Comparison of ENCODE assay signal across 26 cellular contexts in the genomic region with DNA sequence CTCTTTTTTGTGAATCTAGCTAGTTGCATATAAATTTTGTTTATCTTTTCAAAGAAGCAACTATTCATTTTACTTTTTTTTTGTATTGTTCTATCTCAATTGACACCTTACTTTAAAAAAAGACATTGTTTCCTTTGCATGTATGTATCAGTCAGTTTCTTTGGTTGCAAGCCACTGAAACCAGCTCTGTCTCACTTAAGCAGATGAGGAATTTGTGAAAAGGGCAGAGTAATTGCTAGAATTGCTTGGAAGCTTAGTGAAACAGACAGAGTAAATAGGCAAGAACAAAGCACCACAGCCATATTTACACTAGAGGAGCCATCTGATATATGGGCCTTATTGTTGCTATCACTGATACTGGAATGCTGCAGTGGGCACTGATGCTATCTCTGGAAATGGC.
DNase-seq lines count a peak whose midpoint lies in the region; ATAC-seq, FAIRE-seq and TF ChIP-seq lines count a peak whose summit lies in the region.
"Had no signal": no experiment of that assay in that cellular context is flagged by ENCODE, and none has a peak within 500 bp of the region (broad histone marks: within the 10 kb centered on the region; RNA-seq: fewer than 3 reads in every experiment).

No MANE protein-coding gene starts in this region.

- TF ChIP-seq POLR2A in GM12891 (IDR thresholded peaks at IDR 0.05; ENCODE audit: low read depth, low read length), result no peak
- TF ChIP-seq POLR2A in GM12878 (IDR thresholded peaks at IDR 0.05; ENCODE audit: low read depth, low read length), result no peak

- H3K4me3 Mint-ChIP-seq in neural progenitor cell (no peak overlapping the region), type B pancreatic cell (no peak overlapping the region)
- H3K4me3 Mint-ChIP-seq: CD14-positive monocyte; CD4-positive, alpha-beta memory T cell; HFFc6 had no signal

- H3K27me3 Mint-ChIP-seq in neural progenitor cell (ENCODE audit: insufficient read depth, low read depth), result no peaks in the 10 kb centered on the region
- H3K27me3 Mint-ChIP-seq in type B pancreatic cell, result no peaks in the 10 kb centered on the region

- H3K9me3 Mint-ChIP-seq in neural progenitor cell (peaks cover 5% of the 10 kb centered on the region), type B pancreatic cell (no peaks in the 10 kb centered on the region)
- H3K9me3 Mint-ChIP-seq: HFFc6 had no signal

- H3K79me2 ChIP-seq in GM12878 (ENCODE audit: control insufficient read depth, insufficient read depth, low read length), result no peaks in the 10 kb centered on the region
- no peaks in the 10 kb centered on the region for H3K79me2 ChIP-seq in neural progenitor cell (ENCODE audit: low read depth)

- no peak overlapping the region for H3K4me2 ChIP-seq in GM12878 (ENCODE audit: control insufficient read depth, insufficient read depth)
- H3K4me2 ChIP-seq in neural progenitor cell, result no peak overlapping the region
- H3K4me2 ChIP-seq: A549; BLaER1 treated with 17β-estradiol and CSF1 and Interleukin-3, amounts not matched to agents 10 nM and 100 nM had no signal

- TF ChIP-seq CTCF in LNCaP clone FGC (IDR thresholded peaks at IDR 0.05; ENCODE audit: control insufficient read depth, extremely low read depth, insufficient read depth), result no peak
- TF ChIP-seq CTCF in GM12878 (IDR thresholded peaks at IDR 0.05 in 2 of 3, conservative IDR thresholded peaks at IDR 0.05 in 1 of 3; ENCODE audit: control insufficient read depth in 2 of 3, extremely low read depth in 1 of 3, insufficient read depth in 1 of 3, low read depth in 3 of 3, low read length in 3 of 3), result no peak
- TF ChIP-seq CTCF in neural progenitor cell (IDR thresholded peaks at IDR 0.05), result no peak
- no peak for TF ChIP-seq CTCF in type B pancreatic cell (conservative IDR thresholded peaks at IDR 0.05)

- no peak for TF ChIP-seq RAD21 in GM12878 (IDR thresholded peaks at IDR 0.05; ENCODE audit: insufficient read depth, low read depth, low read length)

- intact Hi-C loops in GM12878 (cut with micrococcal nuclease; ENCODE audit: unreplicated experiment), result no loop called here
- intact Hi-C loops in left cardiac atrium (cut with DNase I), result no loop called here

- no peak overlapping the region for H2AFZ ChIP-seq in GM12878 (ENCODE audit: control insufficient read depth, low read depth, low read length)
- no peak overlapping the region for H2AFZ ChIP-seq in neural progenitor cell (replicated peaks)

- H3K4me3 ChIP-seq in LNCaP clone FGC (ENCODE audit: low read depth, low read length) (no peak overlapping the region), GM12878 (no peak overlapping the region), neural progenitor cell (no peak overlapping the region)
- H3K4me3 ChIP-seq: A549; BLaER1 treated with 17β-estradiol and CSF1 and Interleukin-3, amounts not matched to agents 10 nM and 100 nM; HAP-1 had no signal

- H3K4me1 ChIP-seq in GM12878 (ENCODE audit: control insufficient read depth, insufficient read depth, low read length), result 0 out of 2 replicates have a peak, but pooled peaks cover 3% of the 10 kb centered on the region
- no peaks in the 10 kb centered on the region for H3K4me1 ChIP-seq in neural progenitor cell
- H3K4me1 ChIP-seq: A549; BE2C; BLaER1 treated with 17β-estradiol and CSF1 and Interleukin-3, amounts not matched to agents 10 nM and 100 nM; HAP-1 had no signal

- H4K20me1 ChIP-seq in GM12878 (ENCODE audit: control insufficient read depth, insufficient read depth) (no peaks in the 10 kb centered on the region), neural progenitor cell (ENCODE audit: low read depth) (no peaks in the 10 kb centered on the region)
- H4K20me1 ChIP-seq: BLaER1 treated with 17β-estradiol and CSF1 and Interleukin-3, amounts not matched to agents 10 nM and 100 nM had no signal

- H3F3A ChIP-seq in neural progenitor cell (ENCODE audit: low read depth), result no peaks in the 10 kb centered on the region

- H3K9me3 ChIP-seq in GM12878 (replicated peaks; ENCODE audit: control insufficient read depth, insufficient read depth, low read length), result no peaks in the 10 kb centered on the region; the same call in 2 of the 3 replicates
- H3K9me3 ChIP-seq in neural progenitor cell (ENCODE audit: low read depth), result peaks cover 4% of the 10 kb centered on the region
- H3K9me3 ChIP-seq: A549; BE2C; BLaER1 treated with 17β-estradiol and CSF1 and Interleukin-3, amounts not matched to agents 10 nM and 100 nM; HAP-1 had no signal

- H3K27ac ChIP-seq in GM12878 (ENCODE audit: control insufficient read depth, insufficient read depth) (no peak overlapping the region), neural progenitor cell (no peak overlapping the region)
- H3K27ac ChIP-seq: A549; BLaER1 treated with 17β-estradiol and CSF1 and Interleukin-3, amounts not matched to agents 10 nM and 100 nM had no signal

- ATAC-seq in GM12878, result peak; percentile 59
- ATAC-seq in HG03175 (IDR thresholded peaks at IDR 0.05; ENCODE audit: unreplicated experiment), result no peak
- no peak for ATAC-seq in left cardiac atrium
- ATAC-seq: A549 had no signal

- SMC1A ChIA-PET in GM12878 (lab: Charles Lee; ENCODE audit: uncharacterized antibody, unreplicated experiment), result no interaction called here

- FAIRE-seq in GM12891 (lab: Jason Lieb, UNC), result peak; percentile 77
- FAIRE-seq in GM12878 (lab: Jason Lieb, UNC), result no peak
- FAIRE-seq: A549, GM18507, H54 had no signal

- no peak for TF ChIP-seq EP300 in GM12878 (IDR thresholded peaks at IDR 0.05; ENCODE audit: borderline replicate concordance in 1 of 2, control insufficient read depth in 1 of 2, low read depth in 2 of 2, low read length in 2 of 2)

- RAD21 ChIA-PET in GM12878 (lab: Charles Lee; ENCODE audit: unreplicated experiment), result interaction anchor here (0.6 kb wide), 1 partner anchor 112 kb away, joined by 3 read pairs; no protein-coding TSS in a partner anchor

- no peak overlapping the region for H3K27ac Mint-ChIP-seq in neural progenitor cell
- H3K27ac Mint-ChIP-seq in type B pancreatic cell, result no peak overlapping the region
- H3K27ac Mint-ChIP-seq: CD14-positive monocyte; CD4-positive, alpha-beta memory T cell; HFFc6 had no signal

- in situ Hi-C loops in GM12878 (cut with MboI), result no loop called here

- H3K36me3 Mint-ChIP-seq in neural progenitor cell (no peaks in the 10 kb centered on the region), type B pancreatic cell (no peaks in the 10 kb centered on the region)
- H3K36me3 Mint-ChIP-seq: CD14-positive monocyte had no signal

- DNase-seq in GM12891 (ENCODE audit: insufficient read length, low spot score) (no peak), LNCaP clone FGC (ENCODE audit: low read depth) (peak; percentile 45), GM12878 (ENCODE audit: low read depth, low spot score) (no peak), neural progenitor cell (ENCODE audit: low spot score) (peak; percentile 3), NOMO-1 treated with DMSO at 0.1 percent for 48 hours (lab: John Stamatoyannopoulos, UW; ENCODE audit: unreplicated experiment) (no peak), left cardiac atrium (no peak), type B pancreatic cell (ENCODE audit: extremely low spot score, unreplicated experiment) (no peak)
- DNase-seq: 8988T; ACHN; AML-193; BE2C; Calu3; CD4-positive, alpha-beta memory T cell; COR-L47; DMS53; DMS79 treated with DMSO at 0.1 percent for 48 hours; GF-D8; GOT3; HFFc6 had no signal

- CTCF ChIA-PET in GM12878 (lab: Yijun Ruan, JAX), result no interaction called here

- H3K36me3 ChIP-seq in GM12878 (ENCODE audit: control insufficient read depth in 2 of 2, insufficient read depth in 2 of 2, low read length in 1 of 2) (no peaks in the 10 kb centered on the region), neural progenitor cell (no peaks in the 10 kb centered on the region)
- H3K36me3 ChIP-seq: BE2C; BLaER1 treated with 17β-estradiol and CSF1 and Interleukin-3, amounts not matched to agents 10 nM and 100 nM; HAP-1 had no signal

- H3K4me1 Mint-ChIP-seq in neural progenitor cell (no peaks in the 10 kb centered on the region), type B pancreatic cell (ENCODE audit: unreplicated experiment) (no peaks in the 10 kb centered on the region)
- H3K4me1 Mint-ChIP-seq: CD14-positive monocyte had no signal

- H3K27me3 ChIP-seq in GM12878 (replicated peaks in 1 of 2; ENCODE audit: control insufficient read depth in 2 of 2, insufficient read depth in 2 of 2, low read length in 1 of 2) (no peaks in the 10 kb centered on the region), neural progenitor cell (no peaks in the 10 kb centered on the region)
- H3K27me3 ChIP-seq: BE2C had no signal

- no peak overlapping the region for H3K9ac ChIP-seq in GM12878 (ENCODE audit: control insufficient read depth, insufficient read depth, low read length)
- no peak overlapping the region for H3K9ac ChIP-seq in neural progenitor cell
- H3K9ac ChIP-seq: BLaER1 treated with 17β-estradiol and CSF1 and Interleukin-3, amounts not matched to agents 10 nM and 100 nM had no signal

- POLR2A ChIA-PET in GM12878 (lab: Charles Lee), result interaction anchor here (0.6 kb wide), 2 partner anchors 76 to 271 kb away, joined by 4 read pairs; no protein-coding TSS in a partner anchor

- BruUV-seq in GM12878 (replicated peaks; lab: Mats Ljungman, UMichigan), result no TSS peak

TF ChIP-seq in GM12891, 5 proteins besides CTCF, POLR2A, EP300 and RAD21:
- no peak for TF ChIP-seq TAF1 (IDR thresholded peaks at IDR 0.05; ENCODE audit: low read depth, low read length)
- no peak for TF ChIP-seq PAX5 (IDR thresholded peaks at IDR 0.05; ENCODE audit: insufficient read depth, low read length, severe bottlenecking)
- no peak for TF ChIP-seq POLR2AphosphoS5 (IDR thresholded peaks at IDR 0.05; ENCODE audit: low read depth, low read length)
- TF ChIP-seq POU2F2 (IDR thresholded peaks at IDR 0.05; ENCODE audit: low read depth, low read length), result no peak

TF ChIP-seq in GM12878, 131 proteins besides CTCF, POLR2A, EP300 and RAD21 (continues in another document):
- TF ChIP-seq, protein P1, sequence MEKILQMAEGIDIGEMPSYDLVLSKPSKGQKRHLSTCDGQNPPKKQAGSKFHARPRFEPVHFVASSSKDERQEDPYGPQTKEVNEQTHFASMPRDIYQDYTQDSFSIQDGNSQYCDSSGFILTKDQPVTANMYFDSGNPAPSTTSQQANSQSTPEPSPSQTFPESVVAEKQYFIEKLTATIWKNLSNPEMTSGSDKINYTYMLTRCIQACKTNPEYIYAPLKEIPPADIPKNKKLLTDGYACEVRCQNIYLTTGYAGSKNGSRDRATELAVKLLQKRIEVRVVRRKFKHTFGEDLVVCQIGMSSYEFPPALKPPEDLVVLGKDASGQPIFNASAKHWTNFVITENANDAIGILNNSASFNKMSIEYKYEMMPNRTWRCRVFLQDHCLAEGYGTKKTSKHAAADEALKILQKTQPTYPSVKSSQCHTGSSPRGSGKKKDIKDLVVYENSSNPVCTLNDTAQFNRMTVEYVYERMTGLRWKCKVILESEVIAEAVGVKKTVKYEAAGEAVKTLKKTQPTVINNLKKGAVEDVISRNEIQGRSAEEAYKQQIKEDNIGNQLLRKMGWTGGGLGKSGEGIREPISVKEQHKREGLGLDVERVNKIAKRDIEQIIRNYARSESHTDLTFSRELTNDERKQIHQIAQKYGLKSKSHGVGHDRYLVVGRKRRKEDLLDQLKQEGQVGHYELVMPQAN (conservative IDR thresholded peaks at IDR 0.05), result no peak
- TF ChIP-seq CREM (IDR thresholded peaks at IDR 0.05; ENCODE audit: low read depth), result no peak

Comparison
In these comparisons a context has a peak if more than half of its experiments do, and no peak if none do; other contexts are left out.
1. DNase-seq: peak in LNCaP clone FGC (single experiment) and neural progenitor cell (single experiment); none in GM12891 (single experiment), GM12878 (single experiment), NOMO-1 treated with DMSO at 0.1 percent for 48 hours (single experiment), left cardiac atrium (single experiment) and type B pancreatic cell (single experiment).